ENCODE assay signal across 24 cellular contexts in the genomic region with DNA sequence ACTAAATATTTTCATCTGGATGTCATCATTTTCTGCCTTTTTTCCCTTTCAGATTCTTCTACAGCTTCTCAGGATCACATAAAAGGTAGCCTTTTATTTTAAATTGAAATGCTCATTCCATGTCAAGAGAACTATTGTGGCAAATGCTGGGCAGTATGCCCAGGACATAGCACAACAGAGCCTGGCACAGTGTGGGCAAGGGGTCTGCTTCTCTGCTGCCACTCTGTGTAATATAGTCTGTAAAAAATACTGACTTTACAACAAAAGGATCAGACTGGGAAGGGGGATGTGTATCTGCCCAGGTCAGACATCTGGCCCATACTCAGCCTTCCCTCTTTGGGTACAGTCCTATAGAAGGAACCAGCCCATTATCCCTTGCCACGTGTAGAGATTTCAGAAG.
DNase-seq lines count a peak whose midpoint lies in the region; ATAC-seq lines count a peak whose summit lies in the region.
"Had no signal": no experiment of that assay in that cellular context is flagged by ENCODE, and none has a peak within 500 bp of the region (broad histone marks: within the 10 kb centered on the region; RNA-seq: fewer than 3 reads in every experiment).

No MANE protein-coding gene starts in this region.

- H3K27ac ChIP-seq in temporal lobe (ENCODE audit: low read depth, low read length): peak overlapping the region; percentile 98
- H3K27ac ChIP-seq: A549, C4-2B, SJSA1 had no signal

- DNase-seq in anterior cingulate cortex (lab: John Stamatoyannopoulos, UW) (peak in 34 of 58 donors; percentile 2 to 72 (median 32)), head of caudate nucleus (peak in 38 of 42 donors; percentile 32 to 79 (median 56)), midbrain (lab: John Stamatoyannopoulos, UW) (peak; percentile 50), SK-N-DZ (ENCODE audit: low spot score) (no peak)
- DNase-seq in activated naive CD4-positive, alpha-beta T cell treated with Interleukin-2 at 50 U/mL for 16 hours: no peak
- DNase-seq: AML-193; CD8-positive, alpha-beta memory T cell; DMS 273 treated with DMSO at 0.1 percent for 48 hours; DMS79; EL; GDM1; NCI-H1048; NCI-H1417; NCI-H1694; NCI-H2029 treated with DMSO at 0.1 percent for 48 hours; NCI-H2227 treated with DMSO at 0.1 percent for 48 hours; NCI-H526 treated with DMSO at 0.1 percent for 48 hours; Right ventricle myocardium superior; RPMI8226 had no signal

- no peak for ATAC-seq in HG02981 (IDR thresholded peaks at IDR 0.05; ENCODE audit: unreplicated experiment)
- ATAC-seq: A549 had no signal

- intact Hi-C loops in head of caudate nucleus (cut with DNase I): no loop called here

Comparison
In these comparisons a context has a peak if more than half of its experiments do, and no peak if none do; other contexts are left out.
1. DNase-seq: peak in anterior cingulate cortex (34 of 58), head of caudate nucleus (38 of 42) and midbrain (single experiment); none in SK-N-DZ (single experiment) and activated naive CD4-positive, alpha-beta T cell treated with Interleukin-2 at 50 U/mL for 16 hours (single experiment).